Comparison of ENCODE assay signal across 9 cellular contexts in the genomic region with DNA sequence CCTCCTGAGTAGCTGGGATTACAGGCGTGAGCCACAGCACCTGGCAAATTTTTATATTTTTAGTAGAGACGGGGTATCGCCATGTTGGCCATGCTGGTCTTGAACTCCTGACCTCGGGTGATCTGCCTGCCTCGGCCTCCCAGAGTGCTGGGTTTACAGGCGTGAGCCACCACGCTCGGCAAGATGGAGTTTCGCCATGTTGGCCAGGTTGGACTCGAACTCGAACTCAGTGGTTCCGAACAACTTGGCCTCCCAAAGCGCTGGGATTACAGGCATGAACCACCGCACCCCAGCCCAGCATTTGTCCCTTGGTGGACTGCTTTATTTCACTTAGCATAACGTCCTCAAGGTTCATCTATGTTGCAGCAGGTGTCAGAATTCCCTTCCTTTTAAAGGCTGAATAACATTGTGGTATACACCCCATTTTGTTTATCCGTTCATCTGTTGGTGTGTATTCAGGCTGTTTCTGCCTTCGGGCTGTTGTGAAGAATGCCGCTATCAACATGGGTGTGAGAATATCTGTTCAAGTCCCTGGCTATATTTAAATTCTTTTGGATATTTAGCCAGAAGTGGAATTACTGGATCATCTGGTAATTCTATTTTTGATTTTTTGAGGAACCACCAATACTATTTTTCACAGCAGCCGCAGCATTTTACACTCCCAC. TPM values are rescaled to one million over a fixed set of nuclear protein-coding genes. Genes with fewer than 3 reads are reported as not detected.
A peak's percentile ranks its signal among the peaks of the same experiment; 100 is the strongest.
DNase-seq lines count a peak whose midpoint lies in the region; ATAC-seq, FAIRE-seq and TF ChIP-seq lines count a peak whose summit lies in the region.
"Had no signal": no experiment of that assay in that cellular context is flagged by ENCODE, and none has a peak within 500 bp of the region (broad histone marks: within the 10 kb centered on the region; RNA-seq: fewer than 3 reads in every experiment).

No MANE protein-coding gene starts in this region.

- H3K27ac Mint-ChIP-seq in naive thymus-derived CD8-positive, alpha-beta T cell: peak overlapping the region in 9 of 10 donors; percentile 81 to 97 (median 93)

- peak overlapping the region; percentile 93 for H2AFZ ChIP-seq in K562 (ENCODE audit: low read depth, low read length)

- TF ChIP-seq POLR2A in K562 (conservative IDR thresholded peaks at IDR 0.05) (no peak), thyroid gland (IDR thresholded peaks at IDR 0.05) (no peak)

- peaks cover 18 to 39% (median 35%) of the 10 kb centered on the region in 11 experiments for H3K36me3 ChIP-seq in BLaER1 treated with 17β-estradiol and CSF1 and Interleukin-3, amounts not matched to agents 10 nM and 100 nM
- H3K36me3 ChIP-seq in K562 (ENCODE audit: control insufficient read depth, insufficient read depth, low read length): peaks cover 39% of the 10 kb centered on the region
- H3K36me3 ChIP-seq in thyroid gland: peaks cover 13 to 16% of the 10 kb centered on the region in 2 donors

- H3K36me3 Mint-ChIP-seq in naive thymus-derived CD8-positive, alpha-beta T cell: peaks cover 0 to 13% (median 12%) of the 10 kb centered on the region in 3 donors

- 96% methylated on average over 19 of the region's 19 CpGs for WGBS in K562 (ENCODE audit: insufficient coverage, low coverage, missing lambda C conversion rate)
- WGBS in thyroid gland, 2 donors: 90 to 93% methylated on average over 12 to 18 of the region's 19 CpGs

- intact Hi-C loops in K562 (cut with micrococcal nuclease): no loop called here
- intact Hi-C loops in thyroid gland (cut with DNase I): no loop called here

- TF ChIP-seq RAD21 in K562 (CRISPR knock-in tag; conservative IDR thresholded peaks at IDR 0.05 in 1 of 2, IDR thresholded peaks at IDR 0.05 in 1 of 2): no peak

- peak overlapping the region; percentile 55 to 89 (median 80); a peak in 17 of 20 replicates for H3K4me3 ChIP-seq in BLaER1 treated with 17β-estradiol and CSF1 and Interleukin-3, amounts not matched to agents 10 nM and 100 nM
- peak overlapping the region; percentile 77; the same call in 1 of the 2 replicates for H3K4me3 ChIP-seq in HFF-Myc (replicated peaks; ENCODE audit: low read depth, low read length)
- H3K4me3 ChIP-seq in K562: no peak overlapping the region
- no peak overlapping the region for H3K4me3 ChIP-seq in thyroid gland (replicated peaks in 1 of 3)

- H4K20me1 ChIP-seq in BLaER1 treated with 17β-estradiol and CSF1 and Interleukin-3, amounts not matched to agents 10 nM and 100 nM: peaks cover 0 to 16% (median 0%) of the 10 kb centered on the region in 11 experiments; a peak in 2 of 22 replicates
- no peaks in the 10 kb centered on the region for H4K20me1 ChIP-seq in K562 (replicated peaks; ENCODE audit: control insufficient read depth, insufficient read depth, low read length)

- peak overlapping the region; percentile 79 to 92 (median 89) for H3K4me3 Mint-ChIP-seq in naive thymus-derived CD8-positive, alpha-beta T cell

- H3K4me2 ChIP-seq in BLaER1 treated with 17β-estradiol and CSF1 and Interleukin-3, amounts not matched to agents 10 nM and 100 nM: peak overlapping the region; percentile 69 to 96 (median 83); a peak in 20 of 22 replicates
- H3K4me2 ChIP-seq in K562 (ENCODE audit: insufficient read depth, low read length): no peak overlapping the region

- H3K79me2 ChIP-seq in K562 (ENCODE audit: control insufficient read depth, insufficient read depth, low read length): peaks cover 38% of the 10 kb centered on the region

- H3K27ac ChIP-seq in BLaER1 treated with 17β-estradiol and CSF1 and Interleukin-3, amounts not matched to agents 10 nM and 100 nM: peak overlapping the region in 5 of 11 experiments; percentile 48 to 94 (median 64); a peak in 8 of 22 replicates
- H3K27ac ChIP-seq in K562 (ENCODE audit: extremely low read depth, low read depth, low read length): peak overlapping the region; percentile 76; the same call in 2 of the 3 replicates
- no peak overlapping the region for H3K27ac ChIP-seq in thyroid gland

- H3K9me3 Mint-ChIP-seq in naive thymus-derived CD8-positive, alpha-beta T cell: no peaks in the 10 kb centered on the region

- H3K4me1 Mint-ChIP-seq in naive thymus-derived CD8-positive, alpha-beta T cell: peaks cover 5 to 11% (median 8%) of the 10 kb centered on the region in 4 donors

- H3K27me3 ChIP-seq in BLaER1 treated with 17β-estradiol and CSF1 and Interleukin-3, amounts not matched to agents 10 nM and 100 nM: no peaks in the 10 kb centered on the region
- no peaks in the 10 kb centered on the region for H3K27me3 ChIP-seq in K562 (ENCODE audit: control insufficient read depth in 2 of 2, insufficient read depth in 2 of 2, low read length in 2 of 2)
- H3K27me3 ChIP-seq in thyroid gland: no peaks in the 10 kb centered on the region

- peaks cover 6 to 22% (median 18%) of the 10 kb centered on the region in 5 donors for H3K27me3 Mint-ChIP-seq in naive thymus-derived CD8-positive, alpha-beta T cell

- CTCF ChIA-PET in K562 (lab: Yijun Ruan, JAX; ENCODE audit: low intra/inter-chr PET ratio): no interaction called here

- peaks cover 26 to 51% (median 33%) of the 10 kb centered on the region in 10 experiments for H3K4me1 ChIP-seq in BLaER1 treated with 17β-estradiol and CSF1 and Interleukin-3, amounts not matched to agents 10 nM and 100 nM
- H3K4me1 ChIP-seq in K562 (replicated peaks in 1 of 2; ENCODE audit: control insufficient read depth in 2 of 2, insufficient read depth in 2 of 2, low read length in 2 of 2) (peaks cover 12 to 21% of the 10 kb centered on the region in 2 experiments; a peak in 4 of 5 replicates), thyroid gland (peaks cover 10 to 12% of the 10 kb centered on the region in 2 donors)

- TF ChIP-seq EP300 in K562 (IDR thresholded peaks at IDR 0.05; ENCODE audit: low read length): no peak

- no peak for FAIRE-seq in K562 (lab: Jason Lieb, UNC)

- no peaks in the 10 kb centered on the region for H3K9me1 ChIP-seq in K562 (ENCODE audit: control insufficient read depth, insufficient read depth, low read length)

- TF ChIP-seq CTCF in HFF-Myc (IDR thresholded peaks at IDR 0.05; ENCODE audit: low read depth, low read length, missing control alignments): no peak
- TF ChIP-seq CTCF in K562 (IDR thresholded peaks at IDR 0.05 in 2 of 3, conservative IDR thresholded peaks at IDR 0.05 in 1 of 3; ENCODE audit: insufficient read depth in 2 of 3, low read depth in 1 of 3, low read length in 3 of 3): no peak
- no peak for TF ChIP-seq CTCF in thyroid gland (IDR thresholded peaks at IDR 0.05)

- in situ Hi-C loops in K562 (cut with MboI): no loop called here

- peaks cover 0 to 19% (median 8%) of the 10 kb centered on the region in 11 experiments; a peak in 15 of 22 replicates for H3K9me3 ChIP-seq in BLaER1 treated with 17β-estradiol and CSF1 and Interleukin-3, amounts not matched to agents 10 nM and 100 nM (replicated peaks in 1 of 11)
- no peaks in the 10 kb centered on the region for H3K9me3 ChIP-seq in K562 (replicated peaks; ENCODE audit: control insufficient read depth, insufficient read depth, low read depth, low read length)
- no peaks in the 10 kb centered on the region for H3K9me3 ChIP-seq in thyroid gland

- DNase-seq in HFF-Myc (ENCODE audit: extremely low read depth, low read depth) (no peak), K562 (ENCODE audit: extremely low read depth in 1 of 4, low spot score in 3 of 4) (no peak), NCI-H226 (no peak), NCI-H146 treated with DMSO at 0.1 percent for 48 hours (lab: John Stamatoyannopoulos, UW; ENCODE audit: unreplicated experiment) (no peak), thyroid gland (no peak)
- no peak for DNase-seq in naive thymus-derived CD8-positive, alpha-beta T cell
- DNase-seq: stimulated activated CD4-positive, alpha-beta T cell treated with anti-CD3 and anti-CD28 coated beads, Interleukin-15, amount 100 ng/mL, for 24 hours had no signal

- POLR2A ChIA-PET in K562 (lab: Yijun Ruan, JAX): no interaction called here
- POLR2A ChIA-PET in naive thymus-derived CD8-positive, alpha-beta T cell (lab: Charles Lee): no interaction called here

- ATAC-seq in K562 (no peak), GM21526 (IDR thresholded peaks at IDR 0.05; ENCODE audit: low FRiP score, unreplicated experiment) (no peak)
- ATAC-seq in naive thymus-derived CD8-positive, alpha-beta T cell: no peak

- peak overlapping the region in 9 of 11 experiments; percentile 64 to 93 (median 69); a peak in 13 of 22 replicates for H3K9ac ChIP-seq in BLaER1 treated with 17β-estradiol and CSF1 and Interleukin-3, amounts not matched to agents 10 nM and 100 nM
- peak overlapping the region in 1 of 2 experiments; percentile 64; a peak in 1 of 4 replicates for H3K9ac ChIP-seq in K562 (ENCODE audit: insufficient read depth in 1 of 2, low read depth in 2 of 2, low read length in 2 of 2)

- BruUV-seq in K562 (replicated peaks; lab: Mats Ljungman, UMichigan): no TSS peak

RNA-seq across cellular contexts. Expression of a gene that starts 1.2 kb away (rescaled TPM):
- total RNA-seq in K562 (2011; cell fraction: chromatin; rRNA removed; ENCODE audit: low replicate concordance): 31.6 and 48.8 TPM in 2 replicates
- total RNA-seq in K562 (2011; cell fraction: nucleolus; rRNA removed): 18.2 and 18.7 TPM in 2 replicates
- 30.9 and 35.8 TPM in 2 replicates for total RNA-seq in K562 (2011; cell fraction: nucleoplasm; rRNA removed)
- 32.1 and 40.9 TPM in 2 replicates for total RNA-seq in K562 (2014; rRNA removed)
- 48.8 and 49.6 TPM in 2 replicates for total RNA-seq in K562 (2014; rRNA removed; fragmentation: Illumina TruSeq; extraction: Trizol)
- 40.8 and 44.7 TPM in 2 replicates for total RNA-seq in K562 (2015; rRNA removed; fragmentation: Illumina TruSeq; extraction: Trizol)
- total RNA-seq in K562 (2021): 45.6 and 51.7 TPM in 2 replicates
- 54.2 and 61.7 TPM in 2 replicates for polyA plus RNA-seq in K562 (2011; rRNA removed)
- polyA plus RNA-seq in K562 (2011; cell fraction: cytosol; rRNA removed): 43.0 and 48.2 TPM in 2 replicates
- 35.5 and 42.4 TPM in 2 replicates for polyA plus RNA-seq in K562 (2011; cell fraction: nucleus; rRNA removed)
- 30.2 and 32.1 TPM in 2 replicates for polyA plus RNA-seq in K562 (2012)
- 53.4 and 60.1 TPM in 2 replicates for polyA plus RNA-seq in K562 (2014; fragmentation: Illumina TruSeq; extraction: Trizol)
- 10 to 100 TPM; 11.3 to 13.4 TPM for polyA plus RNA-seq in K562 (2014; fragmentation: Nextera tagmentation; extraction: Ambion mirVana)
- 43.6 and 46.2 TPM in 2 replicates for polyA plus RNA-seq in K562 (2014; rRNA removed)
- 25.6 and 28.3 TPM in 2 replicates for polyA minus RNA-seq in K562 (2011; rRNA and poly(A)+ RNA removed)
- 17.7 and 17.8 TPM in 2 replicates for polyA minus RNA-seq in K562 (2011; cell fraction: cytosol; rRNA and poly(A)+ RNA removed)
- 9.8 and 11.0 TPM in 2 replicates for polyA minus RNA-seq in K562 (2011; cell fraction: nucleus; rRNA and poly(A)+ RNA removed)
- under 1 TPM in 1 of 2 experiments, not detected in 1; 0.44 TPM for total RNA-seq in naive thymus-derived CD8-positive, alpha-beta T cell
- under 1 TPM in 1 of 3 donors, not detected in 2; 0.27 TPM for polyA plus RNA-seq in naive thymus-derived CD8-positive, alpha-beta T cell
- under 1 TPM in 1 of 4 donors, not detected in 3; 0.67 TPM for total RNA-seq in thyroid gland

RNA-seq across cellular contexts. Expression of a gene that starts 20.6 kb away (rescaled TPM):
- total RNA-seq in K562 (2011; cell fraction: chromatin; rRNA removed; ENCODE audit: low replicate concordance): 21.5 and 40.8 TPM in 2 replicates
- total RNA-seq in K562 (2011; cell fraction: nucleolus; rRNA removed): 40.7 and 47.7 TPM in 2 replicates
- total RNA-seq in K562 (2011; cell fraction: nucleoplasm; rRNA removed): 48.1 and 75.0 TPM in 2 replicates
- total RNA-seq in K562 (2014; rRNA removed) (22.9 and 31.9 TPM in 2 replicates), K562 (2014; rRNA removed; fragmentation: Illumina TruSeq; extraction: Trizol) (21.9 and 22.2 TPM in 2 replicates), K562 (2015; rRNA removed; fragmentation: Illumina TruSeq; extraction: Trizol) (28.1 and 29.4 TPM in 2 replicates), K562 (2021) (37.4 and 42.8 TPM in 2 replicates), thyroid gland (10 to 100 TPM; 73.1 to 91.2 (median 80.7) TPM)
- polyA plus RNA-seq in K562 (2011; rRNA removed) (11.9 and 16.7 TPM in 2 replicates), K562 (2014; fragmentation: Illumina TruSeq; extraction: Trizol) (22.5 and 23.4 TPM in 2 replicates), K562 (2014; fragmentation: Nextera tagmentation; extraction: Ambion mirVana) (10 to 100 TPM; 19.3 to 47.3 TPM), K562 (2014; rRNA removed) (18.8 and 20.9 TPM in 2 replicates)
- 18.3 and 30.0 TPM in 2 replicates for polyA plus RNA-seq in K562 (2011; cell fraction: cytosol; rRNA removed)
- 5.5 and 8.8 TPM in 2 replicates for polyA plus RNA-seq in K562 (2011; cell fraction: nucleus; rRNA removed)
- polyA plus RNA-seq in K562 (2012): 17.4 and 33.3 TPM in 2 replicates
- polyA minus RNA-seq in K562 (2011; rRNA and poly(A)+ RNA removed): 18.6 and 24.3 TPM in 2 replicates
- polyA minus RNA-seq in K562 (2011; cell fraction: cytosol; rRNA and poly(A)+ RNA removed): 23.3 and 30.5 TPM in 2 replicates
- 6.7 and 9.3 TPM in 2 replicates for polyA minus RNA-seq in K562 (2011; cell fraction: nucleus; rRNA and poly(A)+ RNA removed)
- total RNA-seq in naive thymus-derived CD8-positive, alpha-beta T cell: 10 to 100 TPM; 17.5 to 18.0 TPM
- polyA plus RNA-seq in naive thymus-derived CD8-positive, alpha-beta T cell: 1 to 10 TPM; 3.7 to 6.4 (median 5.3) TPM

Comparison
In these comparisons a context has a peak if more than half of its experiments do, and no peak if none do; other contexts are left out.
1. H3K4me3 ChIP-seq: peak in BLaER1 treated with 17β-estradiol and CSF1 and Interleukin-3, amounts not matched to agents 10 nM and 100 nM (10 of 10) and HFF-Myc (single experiment); none in K562 (single experiment) and thyroid gland (0 of 3).
2. RNA of a gene that starts 1.2 kb away (total RNA-seq): 18.2 to 51.7 TPM in K562; 0.44 TPM in naive thymus-derived CD8-positive, alpha-beta T cell and 0.67 TPM in thyroid gland; every median in the first group is over 10 times any median in the second.